In genomic region chr15:64619880-64620839, GRCh38 we compare ENCODE assay signal across 11 cellular contexts.
DNase-seq lines count a peak whose midpoint lies in the region; ATAC-seq and TF ChIP-seq lines count a peak whose summit lies in the region.
"Had no signal": no experiment of that assay in that cellular context is flagged by ENCODE, and none has a peak within 500 bp of the region (broad histone marks: within the 10 kb centered on the region; RNA-seq: fewer than 3 reads in every experiment).

No MANE protein-coding gene starts in this region.

- BruUV-seq in PC-3 (replicated peaks; lab: Mats Ljungman, UMichigan) = no TSS peak

- H3K9ac ChIP-seq in PC-3 (ENCODE audit: low read length) (peak overlapping the region; percentile 16; the same call in 1 of the 2 replicates), MM.1S (ENCODE audit: low read length) (no peak overlapping the region)

- intact Hi-C loops in PC-3 (cut with micrococcal nuclease) = no loop called here

- H4K20me1 ChIP-seq in PC-3 (ENCODE audit: low read length) (peaks cover 6% of the 10 kb centered on the region; the same call in 1 of the 2 replicates), osteoblast (ENCODE audit: insufficient read depth, low read length) (peaks cover 31% of the 10 kb centered on the region), MM.1S (ENCODE audit: insufficient read depth, low read length) (no peaks in the 10 kb centered on the region)

- no peak overlapping the region for H3K4me3 Mint-ChIP-seq in T-helper 1 cell treated with Interleukin-12 subunit alpha and Interleukin-12 subunit beta and Interleukin-4 antibody, amounts not matched to agents 30 μg/mL and 1 μg/mL, for 36 hours

- WGBS in ectodermal cell, 2 experiments = 99 to 100% methylated on average over 1 of the region's 1 CpG

- H3K9me3 Mint-ChIP-seq in T-helper 1 cell treated with Interleukin-12 subunit alpha and Interleukin-12 subunit beta and Interleukin-4 antibody, amounts not matched to agents 30 μg/mL and 1 μg/mL, for 36 hours = no peaks in the 10 kb centered on the region

- H3K79me2 ChIP-seq in PC-3 (ENCODE audit: low read length) (peaks cover 22% of the 10 kb centered on the region), osteoblast (ENCODE audit: insufficient read depth, low read length) (peaks cover 60% of the 10 kb centered on the region), MM.1S (ENCODE audit: low read length) (peaks cover 6% of the 10 kb centered on the region; the same call in 1 of the 2 replicates)

- H3F3A ChIP-seq in PC-3 (ENCODE audit: low read length, unreplicated experiment) (no peaks in the 10 kb centered on the region), MM.1S (ENCODE audit: insufficient read depth, low read length) (no peaks in the 10 kb centered on the region)

- H3K4me3 ChIP-seq in PC-3 (ENCODE audit: low read length) (no peak overlapping the region; the same call in 1 of the 2 replicates), ectodermal cell (ENCODE audit: insufficient read depth, low read depth, low read length) (no peak overlapping the region), osteoblast (ENCODE audit: insufficient read depth, low read length) (no peak overlapping the region), MM.1S (ENCODE audit: low read length) (no peak overlapping the region)
- H3K4me3 ChIP-seq: SJCRH30 had no signal

- H3K27me3 Mint-ChIP-seq in T-helper 1 cell treated with Interleukin-12 subunit alpha and Interleukin-12 subunit beta and Interleukin-4 antibody, amounts not matched to agents 30 μg/mL and 1 μg/mL, for 36 hours (ENCODE audit: low read depth) = no peaks in the 10 kb centered on the region

- peaks cover 75% of the 10 kb centered on the region for H3K4me1 Mint-ChIP-seq in T-helper 1 cell treated with Interleukin-12 subunit alpha and Interleukin-12 subunit beta and Interleukin-4 antibody, amounts not matched to agents 30 μg/mL and 1 μg/mL, for 36 hours (ENCODE audit: low read depth)

- peaks cover 12% of the 10 kb centered on the region for H3K36me3 Mint-ChIP-seq in T-helper 1 cell treated with Interleukin-12 subunit alpha and Interleukin-12 subunit beta and Interleukin-4 antibody, amounts not matched to agents 30 μg/mL and 1 μg/mL, for 36 hours (ENCODE audit: low read depth)

- peak overlapping the region; percentile 50 for H3K4me2 ChIP-seq in PC-3 (ENCODE audit: low read length)
- peak overlapping the region; percentile 5 for H3K4me2 ChIP-seq in osteoblast (ENCODE audit: insufficient read depth, low read length)
- H3K4me2 ChIP-seq in MM.1S (ENCODE audit: low read depth, low read length) = no peak overlapping the region

- H3K27me3 ChIP-seq in PC-3 (ENCODE audit: low read length) (no peaks in the 10 kb centered on the region), ectodermal cell (ENCODE audit: control insufficient read depth, insufficient read depth, low read length, poor library complexity, severe bottlenecking) (no peaks in the 10 kb centered on the region), osteoblast (ENCODE audit: insufficient read depth, low read length) (no peaks in the 10 kb centered on the region), MM.1S (replicated peaks; ENCODE audit: insufficient read depth, low read length) (no peaks in the 10 kb centered on the region)
- H3K27me3 ChIP-seq: SJCRH30 had no signal

- DNase-seq in T-helper 1 cell (no peak), PC-3 (peak; percentile 85), osteoblast (ENCODE audit: insufficient read length, low spot score, missing footprints) (peak; percentile 88), SHP77 (lab: John Stamatoyannopoulos, UW) (no peak), middle frontal gyrus (ENCODE audit: extremely low spot score, low spot score) (no peak), MM.1S (no peak)
- DNase-seq: activated effector memory CD4-positive, alpha-beta T cell treated with Interleukin-2 at 50 U/mL for 16 hours; SJCRH30; stimulated activated CD4-positive, alpha-beta T cell treated with anti-CD3 and anti-CD28 coated beads, Interleukin-15, amount 100 ng/mL, for 24 hours had no signal

- H2AFZ ChIP-seq in PC-3 (ENCODE audit: low read length) = no peak overlapping the region
- H2AFZ ChIP-seq in osteoblast (ENCODE audit: low read length) = no peak overlapping the region
- no peak overlapping the region for H2AFZ ChIP-seq in MM.1S (ENCODE audit: low read length)

- peak; percentile 95 for ATAC-seq in PC-3

- POLR2A ChIA-PET in PC-3 (lab: Charles Lee; ENCODE audit: unreplicated experiment) = no interaction called here

- H3K9me2 ChIP-seq in PC-3 (replicated peaks; ENCODE audit: low read length) (no peaks in the 10 kb centered on the region), MM.1S (replicated peaks; ENCODE audit: insufficient read depth, low read length) (no peaks in the 10 kb centered on the region)

- peak overlapping the region; percentile 73 for H3K27ac ChIP-seq in PC-3 (ENCODE audit: low read length)
- peak overlapping the region; percentile 5 for H3K27ac ChIP-seq in ectodermal cell (ENCODE audit: insufficient read depth, low read depth, low read length, poor library complexity, severe bottlenecking)
- no peak overlapping the region for H3K27ac ChIP-seq in osteoblast (ENCODE audit: low read depth, low read length)
- H3K27ac ChIP-seq in MM.1S (ENCODE audit: low read length) = no peak overlapping the region
- H3K27ac ChIP-seq: SJCRH30 had no signal

- H3K4me1 ChIP-seq in PC-3 (ENCODE audit: insufficient read depth, low read length) (peaks cover 22% of the 10 kb centered on the region), ectodermal cell (ENCODE audit: control insufficient read depth, insufficient read depth, low read length) (no peaks in the 10 kb centered on the region), osteoblast (ENCODE audit: insufficient read depth, low read length) (peaks cover 14% of the 10 kb centered on the region), MM.1S (ENCODE audit: low read length) (no peaks in the 10 kb centered on the region)
- H3K4me1 ChIP-seq: SJCRH30 had no signal

- H3K36me3 ChIP-seq in PC-3 (ENCODE audit: low read depth, low read length) (0 out of 2 replicates have a peak, but pooled peaks cover 3% of the 10 kb centered on the region), ectodermal cell (ENCODE audit: control insufficient read depth, insufficient read depth, low read length) (no peaks in the 10 kb centered on the region), osteoblast (ENCODE audit: insufficient read depth, low read length) (no peaks in the 10 kb centered on the region), MM.1S (replicated peaks; ENCODE audit: insufficient read depth, low read length) (no peaks in the 10 kb centered on the region)
- H3K36me3 ChIP-seq: SJCRH30 had no signal

- CTCF ChIA-PET in PC-3 (lab: Charles Lee) = no interaction called here

- H3K27ac Mint-ChIP-seq in T-helper 1 cell treated with Interleukin-12 subunit alpha and Interleukin-12 subunit beta and Interleukin-4 antibody, amounts not matched to agents 30 μg/mL and 1 μg/mL, for 36 hours = peak overlapping the region; percentile 21

- TF ChIP-seq CTCF in PC-3 (conservative IDR thresholded peaks at IDR 0.05; ENCODE audit: low read depth, low read length) = no peak
- TF ChIP-seq CTCF in osteoblast (IDR thresholded peaks at IDR 0.05; ENCODE audit: extremely low read depth, low read depth, low read length) = no peak
- TF ChIP-seq CTCF in MM.1S (IDR thresholded peaks at IDR 0.05; ENCODE audit: low read length) = no peak

- H3K9me3 ChIP-seq in PC-3 (ENCODE audit: low read length) (no peaks in the 10 kb centered on the region), ectodermal cell (ENCODE audit: control insufficient read depth, low read length) (no peaks in the 10 kb centered on the region), osteoblast (ENCODE audit: low read depth, low read length) (no peaks in the 10 kb centered on the region), MM.1S (replicated peaks; ENCODE audit: insufficient read depth, low read length) (no peaks in the 10 kb centered on the region)
- H3K9me3 ChIP-seq: SJCRH30 had no signal

Comparison
In these comparisons a context has a peak if more than half of its experiments do, and no peak if none do; other contexts are left out.
1. DNase-seq: peak in PC-3 (single experiment) and osteoblast (single experiment); none in T-helper 1 cell (0 of 5), SHP77 (0 of 2), middle frontal gyrus (single experiment) and MM.1S (single experiment).
2. H3K27ac ChIP-seq: peak in PC-3 (single experiment) and ectodermal cell (single experiment); none in osteoblast (single experiment) and MM.1S (single experiment).